In the genomic region with DNA sequence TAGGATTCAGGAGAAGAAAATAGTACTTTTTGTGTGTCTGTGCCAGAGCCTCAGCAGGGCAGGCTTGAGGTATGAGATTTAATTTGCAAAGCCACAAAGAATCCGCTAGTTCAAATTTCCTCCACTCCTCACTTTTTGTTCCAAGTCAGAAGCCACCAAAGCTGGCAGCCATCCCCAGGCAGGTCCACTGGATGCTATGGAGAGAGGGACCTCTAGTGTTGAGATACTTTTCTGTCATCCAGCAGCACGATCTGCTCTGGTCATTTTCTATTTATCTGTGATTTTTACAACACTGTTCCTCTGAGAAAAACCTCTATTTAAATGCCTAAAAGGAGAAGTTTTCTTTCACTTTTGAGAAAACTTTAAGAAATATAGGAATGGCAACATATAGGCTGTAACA, we compare ENCODE assay signal across 8 cellular contexts.
DNase-seq lines count a peak whose midpoint lies in the region; ATAC-seq and TF ChIP-seq lines count a peak whose summit lies in the region.

No MANE protein-coding gene starts in this region.

- no peak for TF ChIP-seq POLR2A in prostate gland (IDR thresholded peaks at IDR 0.05)

- H3K27ac Mint-ChIP-seq in activated CD4-positive, alpha-beta T cell treated with anti-CD3 and anti-CD28 coated beads, Interleukin-2, amount 10 ng/mL, durations not matched to agents 7 days and 5 days = no peak overlapping the region

- H3K27ac ChIP-seq in VCaP = no peak overlapping the region
- H3K27ac ChIP-seq in prostate gland = no peak overlapping the region

- no peaks in the 10 kb centered on the region for H3K4me1 ChIP-seq in prostate gland (replicated peaks)

- 13% methylated on average over 2 of the region's 2 CpGs for WGBS in prostate gland

- DNase-seq in activated CD4-positive, alpha-beta T cell treated with anti-CD3 and anti-CD28 coated beads for 48 hours = peak; percentile 35
- DNase-seq in activated CD4-positive, alpha-beta T cell treated with anti-CD3 and anti-CD28 coated beads, Interleukin-2, amount 10 ng/mL, durations not matched to agents 7 days and 5 days = no peak
- DNase-seq in NAMALWA (ENCODE audit: low spot score) = peak; percentile 49
- DNase-seq in Right ventricle myocardium superior = peak; percentile 79
- DNase-seq in prostate gland (ENCODE audit: low spot score) = peak; percentile 51

- peak; percentile 85 for TF ChIP-seq CTCF in VCaP (conservative IDR thresholded peaks at IDR 0.05)
- peak; percentile 29 to 64 (median 40) for TF ChIP-seq CTCF in prostate gland (IDR thresholded peaks at IDR 0.05)

- H3K4me3 ChIP-seq in prostate gland = no peak overlapping the region

- POLR2A ChIA-PET in activated CD4-positive, alpha-beta T cell treated with anti-CD3 and anti-CD28 coated beads, Interleukin-2, amount 10 ng/mL, durations not matched to agents 7 days and 5 days (lab: Charles Lee) = no interaction called here

- H3K9me3 ChIP-seq in prostate gland = no peaks in the 10 kb centered on the region

- intact Hi-C loops in Right ventricle myocardium superior (cut with DNase I) = loop anchor here (5.0 kb wide), 2 partner anchors 91 to 281 kb away; no protein-coding TSS in a partner anchor
- intact Hi-C loops in prostate gland (cut with DNase I) = loop anchor here (5.0 to 10.0 kb wide), 2 partner anchors 281 to 694 kb away; no protein-coding TSS in a partner anchor

- CTCF ChIA-PET in activated CD4-positive, alpha-beta T cell treated with anti-CD3 and anti-CD28 coated beads, Interleukin-2, amount 10 ng/mL, durations not matched to agents 7 days and 5 days (lab: Charles Lee) = no interaction called here

- no peaks in the 10 kb centered on the region for H3K36me3 ChIP-seq in prostate gland

- H3K4me1 Mint-ChIP-seq in activated CD4-positive, alpha-beta T cell treated with anti-CD3 and anti-CD28 coated beads, Interleukin-2, amount 10 ng/mL, durations not matched to agents 7 days and 5 days = no peaks in the 10 kb centered on the region

- no peak overlapping the region for H3K4me3 Mint-ChIP-seq in activated CD4-positive, alpha-beta T cell treated with anti-CD3 and anti-CD28 coated beads, Interleukin-2, amount 10 ng/mL, durations not matched to agents 7 days and 5 days

- peaks cover 22% of the 10 kb centered on the region for H3K27me3 Mint-ChIP-seq in activated CD4-positive, alpha-beta T cell treated with anti-CD3 and anti-CD28 coated beads, Interleukin-2, amount 10 ng/mL, durations not matched to agents 7 days and 5 days

- peak; percentile 80 for ATAC-seq in Right ventricle myocardium superior (ENCODE audit: poor library complexity)
- no peak for ATAC-seq in HG03378 (IDR thresholded peaks at IDR 0.05; ENCODE audit: unreplicated experiment)
- no peak for ATAC-seq in GM21526 (IDR thresholded peaks at IDR 0.05; ENCODE audit: low FRiP score, unreplicated experiment)

- no peaks in the 10 kb centered on the region for H3K36me3 Mint-ChIP-seq in activated CD4-positive, alpha-beta T cell treated with anti-CD3 and anti-CD28 coated beads, Interleukin-2, amount 10 ng/mL, durations not matched to agents 7 days and 5 days (ENCODE audit: low read depth)

- no peaks in the 10 kb centered on the region for H3K9me3 Mint-ChIP-seq in activated CD4-positive, alpha-beta T cell treated with anti-CD3 and anti-CD28 coated beads, Interleukin-2, amount 10 ng/mL, durations not matched to agents 7 days and 5 days

- H3K27me3 ChIP-seq in prostate gland (replicated peaks; ENCODE audit: insufficient read depth) = no peaks in the 10 kb centered on the region
